In genomic region chr10:114401195-114401741, GRCh38 we compare ENCODE assay signal across 12 cellular contexts. TPM values are rescaled to one million over a fixed set of nuclear protein-coding genes. Genes with fewer than 3 reads are reported as not detected.
DNase-seq lines count a peak whose midpoint lies in the region; ATAC-seq and TF ChIP-seq lines count a peak whose summit lies in the region.
"Had no signal": no experiment of that assay in that cellular context is flagged by ENCODE, and none has a peak within 500 bp of the region (broad histone marks: within the 10 kb centered on the region; RNA-seq: fewer than 3 reads in every experiment).

No MANE protein-coding gene starts in this region.

- no peak overlapping the region for H3K9ac ChIP-seq in IMR-90 (ENCODE audit: low read depth, low read length)
- H3K9ac ChIP-seq: SK-N-SH had no signal

- H3K36me3 ChIP-seq in IMR-90 (ENCODE audit: control insufficient read depth, insufficient read depth, low read length) (no peaks in the 10 kb centered on the region), esophagus muscularis mucosa (no peaks in the 10 kb centered on the region), lower lobe of right lung (no peaks in the 10 kb centered on the region), tibial nerve (no peaks in the 10 kb centered on the region)

- BruUV-seq in IMR-90 (replicated peaks; lab: Mats Ljungman, UMichigan), result no TSS peak

- no peaks in the 10 kb centered on the region for H4K20me1 ChIP-seq in IMR-90 (ENCODE audit: insufficient read depth, low read length)

- H3K4ac ChIP-seq in IMR-90 (ENCODE audit: low read depth, low read length), result no peak overlapping the region

- no peaks in the 10 kb centered on the region for H3K27me3 Mint-ChIP-seq in osteocyte (ENCODE audit: unreplicated experiment)

- H3K27ac Mint-ChIP-seq in osteocyte (ENCODE audit: unreplicated experiment), result no peak overlapping the region

- H3K4me3 ChIP-seq in IMR-90 (ENCODE audit: insufficient read depth, low read depth, low read length) (no peak overlapping the region), esophagus muscularis mucosa (no peak overlapping the region), lower lobe of right lung (no peak overlapping the region), tibial nerve (peak overlapping the region in 1 of 4 donors; percentile 85)

- dilution Hi-C loops in IMR-90 (cut with HindIII; ENCODE audit: low sequenced_read_pairs, unreplicated experiment), result no loop called here

- no peak overlapping the region for H2BK15ac ChIP-seq in IMR-90 (ENCODE audit: low read depth, low read length)

- WGBS in IMR-90 (ENCODE audit: extremely low coverage in 2 of 2, insufficient read length in 1 of 2), 2 experiments, result no CpG with 5 or more reads among the region's 7 CpGs
- 47% methylated on average over 7 of the region's 7 CpGs for WGBS in esophagus muscularis mucosa
- WGBS in tibial nerve, 2 donors, result 15 to 22% methylated on average over 7 of the region's 7 CpGs

- in situ Hi-C loops in IMR-90 (cut with MboI; ENCODE audit: low sequenced_read_pairs), result no loop called here

- CTCF ChIA-PET in IMR-90 (lab: Yijun Ruan, JAX), result no interaction called here

- H2BK5ac ChIP-seq in IMR-90 (ENCODE audit: low read depth, low read length, poor library complexity, severe bottlenecking), result no peak overlapping the region

- no peak for TF ChIP-seq RAD21 in IMR-90 (IDR thresholded peaks at IDR 0.05; ENCODE audit: low read length)

- no peak overlapping the region for H2AK5ac ChIP-seq in IMR-90 (ENCODE audit: low read depth, low read length)

- H3K4me3 Mint-ChIP-seq in osteocyte (ENCODE audit: unreplicated experiment), result no peak overlapping the region

- ATAC-seq in IMR-90 (ENCODE audit: low read depth), result no peak
- ATAC-seq in lower lobe of right lung, result peak; percentile 50 to 63

- H3K9me1 ChIP-seq in IMR-90 (ENCODE audit: insufficient read depth, low read length), result no peaks in the 10 kb centered on the region

- POLR2A ChIA-PET in IMR-90 (lab: Charles Lee; ENCODE audit: unreplicated experiment), result no interaction called here

- no peak overlapping the region for H3K14ac ChIP-seq in IMR-90 (replicated peaks; ENCODE audit: low read depth, low read length)

- H4K5ac ChIP-seq in IMR-90 (ENCODE audit: low read depth, low read length), result no peak overlapping the region

- no peak overlapping the region for H3K56ac ChIP-seq in IMR-90 (ENCODE audit: extremely low read depth, insufficient read depth, low read length)

- H3K79me1 ChIP-seq in IMR-90 (ENCODE audit: low read depth in 1 of 2, low read length in 2 of 2), result no peaks in the 10 kb centered on the region

- H2AK9ac ChIP-seq in IMR-90 (replicated peaks; ENCODE audit: low read depth, low read length, poor library complexity), result no peak overlapping the region

- TF ChIP-seq CTCF in IMR-90 (conservative IDR thresholded peaks at IDR 0.05; ENCODE audit: low read depth, low read length), result no peak
- no peak for TF ChIP-seq CTCF in esophagus muscularis mucosa (IDR thresholded peaks at IDR 0.05)
- TF ChIP-seq CTCF in lower lobe of right lung (IDR thresholded peaks at IDR 0.05), result no peak
- no peak for TF ChIP-seq CTCF in tibial nerve (IDR thresholded peaks at IDR 0.05)
- no peak for TF ChIP-seq CTCF in osteocyte (IDR thresholded peaks at IDR 0.05)

- H2AFZ ChIP-seq in IMR-90 (replicated peaks; ENCODE audit: low read length, poor library complexity), result no peak overlapping the region

- H4K91ac ChIP-seq in IMR-90 (ENCODE audit: insufficient read depth, low read depth, low read length), result no peak overlapping the region

- DNase-seq in IMR-90 (peak; percentile 49), esophagus muscularis mucosa (ENCODE audit: extremely low spot score) (no peak), lower lobe of right lung (no peak), tibial nerve (ENCODE audit: low spot score in 2 of 2) (peak; percentile 75 to 80), NCI-H1092 treated with DMSO at 0.1 percent for 48 hours (lab: John Stamatoyannopoulos, UW) (no peak), NCI-H774 (lab: John Stamatoyannopoulos, UW) (no peak), osteocyte (ENCODE audit: extremely low spot score, unreplicated experiment) (no peak)
- no peak for DNase-seq in stimulated activated naive CD4-positive, alpha-beta T cell (lab: John Stamatoyannopoulos, UW)
- DNase-seq: activated CD8-positive, alpha-beta memory T cell treated with anti-CD3 and anti-CD28 coated beads for 24 hours; DMS79 treated with DMSO at 0.1 percent for 48 hours; NCI-H226; SK-N-SH had no signal

- no peaks in the 10 kb centered on the region for H3K9me3 Mint-ChIP-seq in osteocyte (ENCODE audit: unreplicated experiment)

- no peak overlapping the region for H3K23ac ChIP-seq in IMR-90 (ENCODE audit: low read depth, low read length)

- H4K8ac ChIP-seq in IMR-90 (ENCODE audit: low read depth in 2 of 2, low read length in 2 of 2), result no peak overlapping the region

- TF ChIP-seq EP300 in esophagus muscularis mucosa (IDR thresholded peaks at IDR 0.05) (no peak), tibial nerve (IDR thresholded peaks at IDR 0.05) (peak; percentile 10 to 81)

- no peak overlapping the region for H3K4me2 ChIP-seq in IMR-90 (ENCODE audit: low read depth, low read length)
- H3K4me2 ChIP-seq: SK-N-SH had no signal

- no peak overlapping the region for H2BK20ac ChIP-seq in IMR-90 (ENCODE audit: low read depth, low read length)

- H3K4me1 ChIP-seq in IMR-90 (ENCODE audit: control insufficient read depth, insufficient read depth, low read length) (no peaks in the 10 kb centered on the region), esophagus muscularis mucosa (peaks cover 39 to 89% (median 85%) of the 10 kb centered on the region in 4 donors), lower lobe of right lung (peaks cover 37% of the 10 kb centered on the region), tibial nerve (peaks cover 0 to 89% (median 50%) of the 10 kb centered on the region in 4 donors)

- H3K4me1 Mint-ChIP-seq in osteocyte (ENCODE audit: unreplicated experiment), result peaks cover 64% of the 10 kb centered on the region

- no peak overlapping the region for H3K18ac ChIP-seq in IMR-90 (ENCODE audit: low read depth, low read length)

- intact Hi-C loops in IMR-90 (cut with micrococcal nuclease), result no loop called here
- intact Hi-C loops in esophagus muscularis mucosa (cut with DNase I), result loop anchor here (10.0 kb wide), 1 partner anchor 96 kb away; no protein-coding TSS in a partner anchor
- intact Hi-C loops in lower lobe of right lung (cut with DNase I), result no loop called here

- H3K27me3 ChIP-seq in IMR-90 (ENCODE audit: control insufficient read depth, insufficient read depth, low read length) (peaks cover 58% of the 10 kb centered on the region), esophagus muscularis mucosa (peaks cover 0 to 27% (median 3%) of the 10 kb centered on the region in 4 donors), lower lobe of right lung (ENCODE audit: low read depth) (peaks cover 32% of the 10 kb centered on the region), tibial nerve (no peaks in the 10 kb centered on the region)

- H2BK120ac ChIP-seq in IMR-90 (ENCODE audit: low read depth, low read length), result no peak overlapping the region

- H3K36me3 Mint-ChIP-seq in osteocyte (ENCODE audit: unreplicated experiment), result no peaks in the 10 kb centered on the region

- H3K27ac ChIP-seq in IMR-90 (ENCODE audit: insufficient read depth, low read length), result no peak overlapping the region
- H3K27ac ChIP-seq in esophagus muscularis mucosa (replicated peaks in 1 of 4), result peak overlapping the region; percentile 36 to 78 (median 72)
- no peak overlapping the region for H3K27ac ChIP-seq in lower lobe of right lung
- H3K27ac ChIP-seq in tibial nerve, result peak overlapping the region; percentile 77 to 96 (median 94)

- TF ChIP-seq POLR2A in IMR-90 (IDR thresholded peaks at IDR 0.05; ENCODE audit: low read depth, low read length), result no peak
- TF ChIP-seq POLR2A in esophagus muscularis mucosa (IDR thresholded peaks at IDR 0.05; ENCODE audit: low read depth), result no peak
- TF ChIP-seq POLR2A in tibial nerve (IDR thresholded peaks at IDR 0.05), result no peak

- H3K9me3 ChIP-seq in IMR-90 (ENCODE audit: control insufficient read depth, insufficient read depth, low read length) (no peaks in the 10 kb centered on the region), esophagus muscularis mucosa (no peaks in the 10 kb centered on the region), lower lobe of right lung (no peaks in the 10 kb centered on the region), tibial nerve (no peaks in the 10 kb centered on the region)
- H3K9me3 ChIP-seq: SK-N-SH had no signal

TF ChIP-seq in IMR-90, 13 proteins besides CTCF, POLR2A, EP300 and RAD21:
- TF ChIP-seq CEBPB (IDR thresholded peaks at IDR 0.05; ENCODE audit: low read depth, low read length) (peak; percentile 67), RFX5 (IDR thresholded peaks at IDR 0.05; ENCODE audit: low read depth, low read length) (no peak)

RNA-seq across cellular contexts. Expression of gene AFAP1L2, which starts 3.0 kb away (rescaled TPM):
- total RNA-seq in IMR-90 (2012; rRNA removed), result under 0.01 TPM in 1 of 2 replicates, not detected in the other
- polyA plus RNA-seq in IMR-90 (2012; rRNA removed), result 0.10 and 0.22 TPM in 2 replicates
- 0.13 and 0.27 TPM in 2 replicates for polyA plus RNA-seq in IMR-90 (2012; cell fraction: cytosol; rRNA removed)
- polyA plus RNA-seq in IMR-90 (2012; cell fraction: nucleus; rRNA removed; ENCODE audit: low replicate concordance), result 0.31 and 0.35 TPM in 2 replicates
- total RNA-seq in esophagus muscularis mucosa, result 10 to 100 TPM; 18.5 to 23.2 (median 19.9) TPM
- total RNA-seq in lower lobe of right lung, result 5.3 TPM
- total RNA-seq in tibial nerve, result 100 to 1,000 TPM in 3 of 4 donors, 10 to 100 TPM in 1; 96.3 to 176 (median 127) TPM
- 4.0 and 5.7 TPM in 2 replicates for total RNA-seq in osteocyte

Comparison
In these comparisons a context has a peak if more than half of its experiments do, and no peak if none do; other contexts are left out.
1. DNase-seq: peak in IMR-90 (single experiment) and tibial nerve (2 of 2); none in esophagus muscularis mucosa (single experiment), lower lobe of right lung (single experiment), NCI-H1092 treated with DMSO at 0.1 percent for 48 hours (single experiment), NCI-H774 (single experiment), stimulated activated naive CD4-positive, alpha-beta T cell (0 of 6) and osteocyte (single experiment).
2. H3K27ac ChIP-seq: peak in esophagus muscularis mucosa (4 of 4) and tibial nerve (4 of 4); none in IMR-90 (single experiment) and lower lobe of right lung (single experiment).
3. RNA of gene AFAP1L2, which starts 3.0 kb away (total RNA-seq): 96.3 to 176 TPM in tibial nerve; 18.5 to 23.2 TPM in esophagus muscularis mucosa, 4.0 to 5.7 TPM in osteocyte, 5.3 TPM in lower lobe of right lung (single experiment) and under 0.01 TPM in IMR-90; every median in the first group is over 4 times any median in the second.